In genomic region chr1:166489356-166489669, GRCh38 we compare ENCODE assay signal across 12 cellular contexts.
DNase-seq lines count a peak whose midpoint lies in the region; ATAC-seq, FAIRE-seq and TF ChIP-seq lines count a peak whose summit lies in the region.
"Had no signal": no experiment of that assay in that cellular context is flagged by ENCODE, and none has a peak within 500 bp of the region (broad histone marks: within the 10 kb centered on the region; RNA-seq: fewer than 3 reads in every experiment).

No MANE protein-coding gene starts in this region.

- TF ChIP-seq RAD21 in A549 (conservative IDR thresholded peaks at IDR 0.05 in 1 of 2, IDR thresholded peaks at IDR 0.05 in 1 of 2) = no peak

- H3K4me3 ChIP-seq in A549 = peak overlapping the region; percentile 36; the same call in 1 of the 3 replicates
- H3K4me3 ChIP-seq in GM08714 (ENCODE audit: low read length) = peak overlapping the region; percentile 85; the same call in 1 of the 2 replicates
- peak overlapping the region; percentile 66 for H3K4me3 ChIP-seq in PC-3 (ENCODE audit: low read length)
- H3K4me3 ChIP-seq in mononuclear cell (ENCODE audit: low read length) = peak overlapping the region; percentile 75
- H3K4me3 ChIP-seq: smooth muscle cell had no signal

- H2AFZ ChIP-seq in PC-3 (ENCODE audit: low read length) = peak overlapping the region; percentile 93

- intact Hi-C loops in PC-3 (cut with micrococcal nuclease) = loop anchor here (10.0 kb wide), 1 partner anchor 635 kb away; no protein-coding TSS in a partner anchor

- no peaks in the 10 kb centered on the region for H3K36me3 ChIP-seq in PC-3 (ENCODE audit: low read depth, low read length)

- no peaks in the 10 kb centered on the region for H3K79me2 ChIP-seq in PC-3 (ENCODE audit: low read length)

- ATAC-seq in A549 (no peak), PC-3 (no peak), GM19328 (IDR thresholded peaks at IDR 0.05; ENCODE audit: unreplicated experiment) (no peak), GM18873 (IDR thresholded peaks at IDR 0.05; ENCODE audit: low FRiP score, unreplicated experiment) (no peak)

- no peak for DNase-seq in A549 (ENCODE audit: low read depth in 1 of 2, low spot score in 1 of 2)
- DNase-seq in PC-3 = no peak
- no peak for DNase-seq in activated gamma-delta T cell (lab: John Stamatoyannopoulos, UW)
- DNase-seq in stimulated activated naive CD4-positive, alpha-beta T cell treated with Interleukin-2 at 50 U/mL for 16 hours (lab: John Stamatoyannopoulos, UW) = no peak
- DNase-seq: NCI-H1436, NCI-H446 treated with DMSO at 0.1 percent for 48 hours, substantia nigra had no signal

- POLR2A ChIA-PET in A549 (lab: Yijun Ruan, JAX) = interaction anchor here (1.0 kb wide), 1 partner anchor 350 kb away, joined by 3 read pairs; the partner anchor contains the start of gene POGK
- POLR2A ChIA-PET in PC-3 (lab: Charles Lee; ENCODE audit: unreplicated experiment) = no interaction called here

- 87% methylated on average over 2 of the region's 2 CpGs for WGBS in A549 (ENCODE audit: missing lambda C conversion rate)

- H3K4me2 ChIP-seq in A549 (peak overlapping the region; percentile 64), PC-3 (ENCODE audit: low read length) (peak overlapping the region; percentile 86)
- H3K4me2 ChIP-seq: smooth muscle cell had no signal

- H3K4me1 ChIP-seq in A549 = no peaks in the 10 kb centered on the region
- peaks cover 44% of the 10 kb centered on the region for H3K4me1 ChIP-seq in PC-3 (ENCODE audit: insufficient read depth, low read length)
- H3K4me1 ChIP-seq in mononuclear cell (ENCODE audit: insufficient read depth, low read length) = peaks cover 12% of the 10 kb centered on the region

- no peaks in the 10 kb centered on the region for H4K20me1 ChIP-seq in PC-3 (ENCODE audit: low read length)

- CTCF ChIA-PET in A549 (lab: Yijun Ruan, JAX) (interaction anchor here (4.5 kb wide), 1 partner anchor 11 kb away, joined by 30 read pairs; no protein-coding TSS in a partner anchor), PC-3 (lab: Charles Lee) (interaction anchor here (1.0 kb wide), 1 partner anchor 10 kb away, joined by 5 read pairs; no protein-coding TSS in a partner anchor)

- no peaks in the 10 kb centered on the region for H3K9me2 ChIP-seq in PC-3 (replicated peaks; ENCODE audit: low read length)

- BruUV-seq in PC-3 (replicated peaks; lab: Mats Ljungman, UMichigan) = no TSS peak

- H3F3A ChIP-seq in PC-3 (ENCODE audit: low read length, unreplicated experiment) = no peaks in the 10 kb centered on the region

- H3K27ac ChIP-seq in A549 = peak overlapping the region in 1 of 2 experiments; percentile 68; a peak in 2 of 6 replicates
- H3K27ac ChIP-seq in PC-3 (ENCODE audit: low read length) = peak overlapping the region; percentile 68; the same call in 1 of the 2 replicates

- no peak for TF ChIP-seq POLR2A in A549 (IDR thresholded peaks at IDR 0.05; ENCODE audit: low read length)

- TF ChIP-seq CTCF in A549 (IDR thresholded peaks at IDR 0.05) = no peak
- TF ChIP-seq CTCF in PC-3 (conservative IDR thresholded peaks at IDR 0.05; ENCODE audit: low read depth, low read length) = no peak

- FAIRE-seq in A549 (lab: Jason Lieb, UNC) = no peak

- no peak for TF ChIP-seq EP300 in A549 (IDR thresholded peaks at IDR 0.05)

- no peak overlapping the region; the same call in 1 of the 2 replicates for H3K9ac ChIP-seq in PC-3 (ENCODE audit: low read length)

- H3K27me3 ChIP-seq in PC-3 (ENCODE audit: low read length) (no peaks in the 10 kb centered on the region), mononuclear cell (ENCODE audit: insufficient read depth, low read length) (no peaks in the 10 kb centered on the region)

- H3K9me3 ChIP-seq in A549 = no peaks in the 10 kb centered on the region; the same call in 2 of the 3 replicates
- no peaks in the 10 kb centered on the region for H3K9me3 ChIP-seq in PC-3 (ENCODE audit: low read length)
- no peaks in the 10 kb centered on the region for H3K9me3 ChIP-seq in mononuclear cell (ENCODE audit: low read depth, low read length)

TF ChIP-seq in A549, 52 proteins besides CTCF, POLR2A, EP300 and RAD21:
- no peak for TF ChIP-seq RCOR1 (IDR thresholded peaks at IDR 0.05; ENCODE audit: low read depth, low read length)
- no peak for TF ChIP-seq FOSL2 (IDR thresholded peaks at IDR 0.05)
- TF ChIP-seq FOSL2 (CRISPR knock-in tag; IDR thresholded peaks at IDR 0.05) = no peak
- no peak for TF ChIP-seq ZSCAN20 (CRISPR knock-in tag; IDR thresholded peaks at IDR 0.05)
- TF ChIP-seq TFCP2L1 (CRISPR knock-in tag; IDR thresholded peaks at IDR 0.05) = no peak
- no peak for TF ChIP-seq EHMT2 (IDR thresholded peaks at IDR 0.05; ENCODE audit: low read depth)
- TF ChIP-seq MYC (IDR thresholded peaks at IDR 0.05; ENCODE audit: borderline replicate concordance, low read length) = no peak
- TF ChIP-seq ELK1 (IDR thresholded peaks at IDR 0.05; ENCODE audit: low read depth, low read length) = no peak
- no peak for TF ChIP-seq HMGXB4 (CRISPR knock-in tag; IDR thresholded peaks at IDR 0.05; ENCODE audit: borderline replicate concordance)
- no peak for TF ChIP-seq CHD2 (IDR thresholded peaks at IDR 0.05; ENCODE audit: low read length, partially characterized antibody)
- TF ChIP-seq BHLHE40 (IDR thresholded peaks at IDR 0.05; ENCODE audit: low read depth, low read length) = no peak
- no peak for TF ChIP-seq RNF2 (IDR thresholded peaks at IDR 0.05; ENCODE audit: borderline replicate concordance, low read depth)
- no peak for TF ChIP-seq MAZ (IDR thresholded peaks at IDR 0.05; ENCODE audit: borderline replicate concordance, low read depth, low read length)
- TF ChIP-seq GATA3 (IDR thresholded peaks at IDR 0.05; ENCODE audit: borderline replicate concordance) = no peak
